26 cellular contexts compared by ENCODE assay signal in genomic region chr14:77917802-77918201, GRCh38.
"Had no signal": no experiment of that assay in that cellular context is flagged by ENCODE, and none has a peak within 500 bp of the region (broad histone marks: within the 10 kb centered on the region; RNA-seq: fewer than 3 reads in every experiment).

No MANE protein-coding gene starts in this region.

- ATAC-seq: activated T-cell treated with anti-CD3 and anti-CD28 coated beads, Interleukin-2, amount 50 U/mL, for 4 hours; Right ventricle myocardium inferior had no signal

- DNase-seq: activated B cell treated with CpG ODN at 0.5 μM for 24 hours; activated CD4-positive, alpha-beta memory T cell treated with anti-CD3 and anti-CD28 coated beads for 36 hours; activated CD4-positive, alpha-beta T cell treated with anti-CD3 and anti-CD28 coated beads for 4 hours; activated CD4-positive, alpha-beta T cell treated with anti-CD3 and anti-CD28 coated beads, Interleukin-2, amount 50 U/mL, for 1 hour; activated CD4-positive, CD25-positive, alpha-beta regulatory T cell treated with anti-CD3 and anti-CD28 coated beads, Interleukin-2, amount 50 U/mL, for 72 hours; activated CD8-positive, alpha-beta memory T cell treated with anti-CD3 and anti-CD28 coated beads, Interleukin-2, amount 50 U/mL, for 4 hours; activated effector memory CD4-positive, alpha-beta T cell treated with Interleukin-2 at 50 U/mL for 16 hours; activated naive CD4-positive, alpha-beta T cell; activated naive CD4-positive, alpha-beta T cell treated with anti-CD3 and anti-CD28 coated beads, Interleukin-2, amount 50 U/mL, for 16 hours; activated naive CD8-positive, alpha-beta T cell treated with anti-CD3 and anti-CD28 coated beads for 36 hours; activated T-cell treated with anti-CD3 and anti-CD28 coated beads for 4 hours; activated T-cell treated with anti-CD3 and anti-CD28 coated beads, Interleukin-2, amount 50 U/mL, for 4 hours; amniotic stem cell; aorta; brain microvascular endothelial cell; central memory CD4-positive, alpha-beta T cell; MM.1S; NCI-H1092; NCI-H1436 treated with DMSO at 0.1 percent for 48 hours; NCI-H1694 treated with DMSO at 0.1 percent for 48 hours; NCI-H2029; NCI-H524; PC-9; SIG-M5; T1000 had no signal
